Comparison of ENCODE assay signal across 1 cellular context in the genomic region with DNA sequence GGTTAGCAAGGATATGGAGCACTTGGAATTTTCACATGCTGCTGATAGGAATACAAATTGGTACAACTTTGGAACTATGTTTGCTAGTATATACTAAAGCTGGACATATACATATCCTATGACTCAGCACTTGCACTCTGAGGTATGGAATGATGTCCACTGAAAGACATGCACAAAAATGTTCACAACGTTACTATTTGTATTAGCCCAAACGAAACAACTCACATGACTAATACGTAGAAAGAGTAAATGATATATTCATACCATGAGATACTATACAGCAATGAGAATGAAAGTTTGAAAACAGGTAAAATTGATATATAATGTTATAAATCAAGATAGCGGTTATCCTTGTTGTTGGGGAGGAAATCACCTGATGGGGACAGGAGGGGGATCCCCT.
TF ChIP-seq lines count a peak whose summit lies in the region.

No MANE protein-coding gene starts in this region.

TF ChIP-seq in GM23338, 12 proteins besides CTCF, POLR2A, EP300 and RAD21 (continued from another document):
- TF ChIP-seq, protein P1, sequence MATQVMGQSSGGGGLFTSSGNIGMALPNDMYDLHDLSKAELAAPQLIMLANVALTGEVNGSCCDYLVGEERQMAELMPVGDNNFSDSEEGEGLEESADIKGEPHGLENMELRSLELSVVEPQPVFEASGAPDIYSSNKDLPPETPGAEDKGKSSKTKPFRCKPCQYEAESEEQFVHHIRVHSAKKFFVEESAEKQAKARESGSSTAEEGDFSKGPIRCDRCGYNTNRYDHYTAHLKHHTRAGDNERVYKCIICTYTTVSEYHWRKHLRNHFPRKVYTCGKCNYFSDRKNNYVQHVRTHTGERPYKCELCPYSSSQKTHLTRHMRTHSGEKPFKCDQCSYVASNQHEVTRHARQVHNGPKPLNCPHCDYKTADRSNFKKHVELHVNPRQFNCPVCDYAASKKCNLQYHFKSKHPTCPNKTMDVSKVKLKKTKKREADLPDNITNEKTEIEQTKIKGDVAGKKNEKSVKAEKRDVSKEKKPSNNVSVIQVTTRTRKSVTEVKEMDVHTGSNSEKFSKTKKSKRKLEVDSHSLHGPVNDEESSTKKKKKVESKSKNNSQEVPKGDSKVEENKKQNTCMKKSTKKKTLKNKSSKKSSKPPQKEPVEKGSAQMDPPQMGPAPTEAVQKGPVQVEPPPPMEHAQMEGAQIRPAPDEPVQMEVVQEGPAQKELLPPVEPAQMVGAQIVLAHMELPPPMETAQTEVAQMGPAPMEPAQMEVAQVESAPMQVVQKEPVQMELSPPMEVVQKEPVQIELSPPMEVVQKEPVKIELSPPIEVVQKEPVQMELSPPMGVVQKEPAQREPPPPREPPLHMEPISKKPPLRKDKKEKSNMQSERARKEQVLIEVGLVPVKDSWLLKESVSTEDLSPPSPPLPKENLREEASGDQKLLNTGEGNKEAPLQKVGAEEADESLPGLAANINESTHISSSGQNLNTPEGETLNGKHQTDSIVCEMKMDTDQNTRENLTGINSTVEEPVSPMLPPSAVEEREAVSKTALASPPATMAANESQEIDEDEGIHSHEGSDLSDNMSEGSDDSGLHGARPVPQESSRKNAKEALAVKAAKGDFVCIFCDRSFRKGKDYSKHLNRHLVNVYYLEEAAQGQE (IDR thresholded peaks at IDR 0.05; ENCODE audit: unreplicated experiment): no peak
